Comparison of ENCODE assay signal across 8 cellular contexts in the genomic region with DNA sequence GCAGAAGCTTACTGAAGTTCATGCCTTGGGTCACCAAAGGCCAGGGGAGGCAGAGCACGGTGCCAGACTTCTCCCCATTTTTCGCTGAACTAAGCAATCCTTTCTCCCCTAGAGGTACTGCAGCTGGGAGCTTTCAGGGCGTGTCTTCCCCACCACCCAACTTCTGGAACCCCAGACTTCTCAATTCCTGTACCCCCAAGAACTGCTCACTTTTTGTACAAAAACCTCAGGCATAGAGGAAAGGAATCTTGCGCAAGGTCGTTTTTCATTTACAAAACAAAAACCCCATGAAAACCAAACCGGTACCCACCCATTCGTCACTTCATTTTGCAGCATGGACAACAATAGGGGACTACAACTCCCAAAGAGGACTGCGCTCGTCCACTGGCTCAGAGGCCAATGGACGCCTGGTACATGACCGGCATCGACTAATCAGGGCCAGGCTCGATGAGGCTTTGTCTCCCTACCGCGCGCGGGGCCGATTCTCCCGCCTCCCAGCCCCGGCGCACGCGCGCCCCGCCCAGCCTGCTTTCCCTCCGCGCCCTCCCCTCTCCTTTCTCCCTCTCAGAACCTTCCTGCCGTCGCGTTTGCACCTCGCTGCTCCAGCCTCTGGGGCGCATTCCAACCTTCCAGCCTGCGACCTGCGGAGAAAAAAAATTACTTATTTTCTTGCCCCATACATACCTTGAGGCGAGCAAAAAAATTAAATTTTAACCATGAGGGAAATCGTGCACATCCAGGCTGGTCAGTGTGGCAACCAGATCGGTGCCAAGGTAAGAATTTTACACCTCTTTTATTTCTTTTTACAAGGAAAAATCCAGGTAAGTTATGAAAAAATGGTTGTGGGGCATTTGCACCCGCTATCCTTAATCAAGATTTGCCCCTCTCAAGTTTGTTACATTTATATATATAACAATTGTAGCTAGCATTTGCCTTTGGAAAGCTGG. TPM values are rescaled to one million over a fixed set of nuclear protein-coding genes. Genes with fewer than 3 reads are reported as not detected.
DNase-seq lines count a peak whose midpoint lies in the region; ATAC-seq and TF ChIP-seq lines count a peak whose summit lies in the region.

A gene (plus strand): TSS at position 562 of the 947 bp plus-strand sequence. CDS start 155 bp downstream, at position 717.

- DNase-seq in GM10248 (ENCODE audit: extremely low spot score) (peak; percentile 87), NCI-H146 treated with DMSO at 0.1 percent for 48 hours (lab: John Stamatoyannopoulos, UW; ENCODE audit: unreplicated experiment) (peak; percentile 94), T-helper 1 cell (peak; percentile 89 to 99 (median 95)), cardiac muscle cell (ENCODE audit: low read depth in 1 of 2, low spot score in 1 of 2) (peak; percentile 99), tibial artery (peak; percentile 97 to 99)

- TF ChIP-seq CTCF in GM10248 (IDR thresholded peaks at IDR 0.05; ENCODE audit: control extremely low read depth, extremely low read depth, low read depth, missing control alignments): no peak
- TF ChIP-seq CTCF in cardiac muscle cell (IDR thresholded peaks at IDR 0.05; ENCODE audit: low read depth, low read length): no peak
- no peak for TF ChIP-seq CTCF in parathyroid adenoma (IDR thresholded peaks at IDR 0.05)
- TF ChIP-seq CTCF in tibial artery (IDR thresholded peaks at IDR 0.05): peak in 1 of 2 experiments; percentile 31

- peak; percentile 44 for ATAC-seq in HG02642 (IDR thresholded peaks at IDR 0.05; ENCODE audit: poor library complexity, unreplicated experiment)

- 0 to 1% (median 1%) methylated on average over 37 to 38 of the region's 38 CpGs for WGBS in adipose tissue, 3 donors

- intact Hi-C loops in tibial artery (cut with DNase I; ENCODE audit: low total_unique reads): loop anchor here (5.0 kb wide), 1 partner anchor 103 kb away; a partner anchor contains a TSS

- H3K27ac ChIP-seq in adipose tissue (ENCODE audit: low read depth, low read length) (peak within 1 kb of the TSS; percentile 63), cardiac muscle cell (peak within 1 kb of the TSS; percentile 88), parathyroid adenoma (peak within 1 kb of the TSS; percentile 76), tibial artery (peak within 1 kb of the TSS; percentile 78 to 88)

- H3K9me3 ChIP-seq in cardiac muscle cell (ENCODE audit: low read depth): no peaks in the 10 kb centered on the region
- no peaks in the 10 kb centered on the region for H3K9me3 ChIP-seq in parathyroid adenoma (ENCODE audit: control insufficient read depth, low read length)
- H3K9me3 ChIP-seq in tibial artery: no peaks in the 10 kb centered on the region

- CTCF ChIA-PET in GM10248 (lab: Yijun Ruan, JAX): interaction anchor here (0.8 to 30.8 kb wide), 10 partner anchors 8 to 175 kb away, joined by 3 to 776 read pairs (median 6); a partner anchor contains a TSS

- peaks cover 18% of the 10 kb centered on the region for H3K36me3 ChIP-seq in cardiac muscle cell
- no peaks in the 10 kb centered on the region for H3K36me3 ChIP-seq in parathyroid adenoma (ENCODE audit: control insufficient read depth, insufficient read depth, low read length)
- H3K36me3 ChIP-seq in tibial artery: peaks cover 22 to 27% (median 23%) of the 10 kb centered on the region in 3 donors

- no peak within 1 kb of the TSS for H3K9ac ChIP-seq in parathyroid adenoma

- H3K79me2 ChIP-seq in parathyroid adenoma: no peaks in the 10 kb centered on the region

- H3K4me1 ChIP-seq in cardiac muscle cell (ENCODE audit: low read depth) (peaks cover 6% of the 10 kb centered on the region), parathyroid adenoma (peaks cover 20% of the 10 kb centered on the region), tibial artery (peaks cover 0 to 56% (median 31%) of the 10 kb centered on the region in 4 donors)

- H3K4me2 ChIP-seq in parathyroid adenoma (ENCODE audit: low read length): peak within 1 kb of the TSS; percentile 91

- POLR2A ChIA-PET in GM10248 (lab: Yijun Ruan, JAX): interaction anchor here (0.6 to 1.0 kb wide), 3 partner anchors 35 to 249 kb away, joined by 3 read pairs; no protein-coding TSS in a partner anchor

- H3K27me3 ChIP-seq in cardiac muscle cell (no peaks in the 10 kb centered on the region), parathyroid adenoma (ENCODE audit: control insufficient read depth, insufficient read depth, low read length) (no peaks in the 10 kb centered on the region), tibial artery (no peaks in the 10 kb centered on the region)

- peak within 1 kb of the TSS; percentile 96 for H3K4me3 ChIP-seq in cardiac muscle cell
- H3K4me3 ChIP-seq in parathyroid adenoma (ENCODE audit: low read depth, low read length): peak within 1 kb of the TSS; percentile 82
- peak within 1 kb of the TSS; percentile 74 to 88 for H3K4me3 ChIP-seq in tibial artery

- peak within 1 kb of the TSS; percentile 87 for H2AFZ ChIP-seq in parathyroid adenoma

RNA-seq across cellular contexts. Expression of the gene that starts here (rescaled TPM):
- polyA plus RNA-seq in adipose tissue: 100 to 1,000 TPM; 166 to 400 (median 269) TPM
- 827 and 939 TPM in 2 replicates for total RNA-seq in cardiac muscle cell
- 662 and 675 TPM in 2 replicates for polyA plus RNA-seq in cardiac muscle cell

Comparison
In these comparisons a context has a peak if more than half of its experiments do, and no peak if none do; other contexts are left out.
1. Peak in every context shown above with its lines: DNase-seq, ATAC-seq, H3K4me3 ChIP-seq and H3K27ac ChIP-seq.